8 cellular contexts compared by ENCODE assay signal in the genomic region with DNA sequence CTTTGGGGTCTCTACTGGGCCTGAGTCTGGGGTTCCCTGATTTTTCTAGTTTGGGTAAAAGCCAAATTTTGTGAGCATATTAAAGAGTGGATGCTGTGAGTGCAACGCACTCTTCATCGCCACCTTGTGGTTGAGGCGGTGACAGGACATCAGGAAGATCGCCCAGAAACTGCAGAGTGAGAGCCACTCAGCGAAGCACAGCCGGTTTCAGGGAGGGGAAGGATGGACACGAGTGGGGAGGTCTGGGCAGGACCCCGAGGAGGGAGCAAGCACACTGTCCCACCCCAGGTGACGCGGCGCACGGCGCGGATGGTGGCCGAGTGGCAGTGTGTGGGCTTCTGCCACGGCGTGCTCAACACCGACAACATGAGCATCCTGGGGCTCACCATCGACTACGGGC. TPM values are rescaled to one million over a fixed set of nuclear protein-coding genes. Genes with fewer than 3 reads are reported as not detected.
DNase-seq lines count a peak whose midpoint lies in the region; ATAC-seq and TF ChIP-seq lines count a peak whose summit lies in the region.

No MANE protein-coding gene starts in this region.

- no peaks in the 10 kb centered on the region for H3K27me3 ChIP-seq in tibial artery

- H3K4me3 Mint-ChIP-seq in activated CD8-positive, alpha-beta memory T cell treated with anti-CD3 and anti-CD28 coated beads, Interleukin-2, amount 10 ng/mL, durations not matched to agents 7 days and 5 days, result no peak overlapping the region
- no peak overlapping the region for H3K4me3 Mint-ChIP-seq in nephron

- no peaks in the 10 kb centered on the region for H3K9me3 ChIP-seq in tibial artery

- CTCF ChIA-PET in activated CD8-positive, alpha-beta memory T cell treated with anti-CD3 and anti-CD28 coated beads, Interleukin-2, amount 10 ng/mL, durations not matched to agents 7 days and 5 days (lab: Charles Lee), result interaction anchor here (1.3 to 5.6 kb wide), 3 partner anchors 9 to 60 kb away, joined by 3 to 45 read pairs (median 41); a partner anchor contains a TSS

- peaks cover 22% of the 10 kb centered on the region for H3K36me3 Mint-ChIP-seq in activated CD8-positive, alpha-beta memory T cell treated with anti-CD3 and anti-CD28 coated beads, Interleukin-2, amount 10 ng/mL, durations not matched to agents 7 days and 5 days
- H3K36me3 Mint-ChIP-seq in nephron (ENCODE audit: low read depth), result peaks cover 48% of the 10 kb centered on the region

- H3K4me1 Mint-ChIP-seq in activated CD8-positive, alpha-beta memory T cell treated with anti-CD3 and anti-CD28 coated beads, Interleukin-2, amount 10 ng/mL, durations not matched to agents 7 days and 5 days, result peaks cover 13% of the 10 kb centered on the region
- H3K4me1 Mint-ChIP-seq in nephron, result peaks cover 21% of the 10 kb centered on the region

- ATAC-seq in activated CD8-positive, alpha-beta memory T cell treated with anti-CD3 and anti-CD28 coated beads, Interleukin-2, amount 10 ng/mL, durations not matched to agents 7 days and 5 days, result peak; percentile 77
- no peak for ATAC-seq in GM21381 (IDR thresholded peaks at IDR 0.05; ENCODE audit: unreplicated experiment)

- no peaks in the 10 kb centered on the region for H3K27me3 Mint-ChIP-seq in activated CD8-positive, alpha-beta memory T cell treated with anti-CD3 and anti-CD28 coated beads, Interleukin-2, amount 10 ng/mL, durations not matched to agents 7 days and 5 days
- H3K27me3 Mint-ChIP-seq in nephron (ENCODE audit: low read depth), result no peaks in the 10 kb centered on the region

- TF ChIP-seq POLR2A in erythroblast (IDR thresholded peaks at IDR 0.05; ENCODE audit: low read length), result no peak

- DNase-seq in SIG-M5 treated with dmso at 0.1 percent for 504 hours (lab: John Stamatoyannopoulos, UW; ENCODE audit: unreplicated experiment) (peak; percentile 36), SIG-M5 (lab: John Stamatoyannopoulos, UW) (no peak), NCI-H2171 (lab: John Stamatoyannopoulos, UW) (peak; percentile 46), erythroblast (lab: John Stamatoyannopoulos, UW) (peak; percentile 71 to 83), tibial artery (peak in 1 of 2 donors; percentile 61)
- DNase-seq in activated CD8-positive, alpha-beta memory T cell treated with anti-CD3 and anti-CD28 coated beads, Interleukin-2, amount 10 ng/mL, durations not matched to agents 7 days and 5 days, result peak; percentile 81

- peaks cover 0 to 7% (median 5%) of the 10 kb centered on the region in 4 donors for H3K4me1 ChIP-seq in tibial artery

- H3K27ac Mint-ChIP-seq in activated CD8-positive, alpha-beta memory T cell treated with anti-CD3 and anti-CD28 coated beads, Interleukin-2, amount 10 ng/mL, durations not matched to agents 7 days and 5 days, result peak overlapping the region; percentile 71
- peak overlapping the region in 1 of 3 experiments; percentile 58 for H3K27ac Mint-ChIP-seq in nephron

- peaks cover 34 to 90% (median 60%) of the 10 kb centered on the region in 3 donors for H3K36me3 ChIP-seq in tibial artery

- no peaks in the 10 kb centered on the region for H3K9me3 Mint-ChIP-seq in activated CD8-positive, alpha-beta memory T cell treated with anti-CD3 and anti-CD28 coated beads, Interleukin-2, amount 10 ng/mL, durations not matched to agents 7 days and 5 days (ENCODE audit: low read depth)
- H3K9me3 Mint-ChIP-seq in nephron, result no peaks in the 10 kb centered on the region

- no peak overlapping the region for H3K4me3 ChIP-seq in tibial artery

- no peak overlapping the region for H3K27ac ChIP-seq in tibial artery

- TF ChIP-seq CTCF in nephron (IDR thresholded peaks at IDR 0.05; ENCODE audit: unreplicated experiment in 3 of 3), result peak; percentile 75 to 84 (median 80)
- TF ChIP-seq CTCF in tibial artery (IDR thresholded peaks at IDR 0.05), result peak; percentile 74 to 84

- intact Hi-C loops in tibial artery (cut with DNase I; ENCODE audit: low total_unique reads), result loop anchor here (5.0 kb wide), 2 partner anchors 63 to 283 kb away; no protein-coding TSS in a partner anchor

RNA-seq across cellular contexts. Expression of a gene that starts 9.1 kb away (rescaled TPM):
- total RNA-seq in activated CD8-positive, alpha-beta memory T cell treated with anti-CD3 and anti-CD28 coated beads, Interleukin-2, amount 10 ng/mL, durations not matched to agents 7 days and 5 days, result 10 to 100 TPM; 30.0 to 35.6 TPM

RNA-seq across cellular contexts. Expression of a gene that starts 24.2 kb away (rescaled TPM):
- total RNA-seq in activated CD8-positive, alpha-beta memory T cell treated with anti-CD3 and anti-CD28 coated beads, Interleukin-2, amount 10 ng/mL, durations not matched to agents 7 days and 5 days, result 100 to 1,000 TPM; 141 to 177 TPM

RNA-seq across cellular contexts. Expression of a gene that starts 34.9 kb away (rescaled TPM):
- total RNA-seq in activated CD8-positive, alpha-beta memory T cell treated with anti-CD3 and anti-CD28 coated beads, Interleukin-2, amount 10 ng/mL, durations not matched to agents 7 days and 5 days, result 10 to 100 TPM; 60.9 to 72.0 TPM

RNA-seq across cellular contexts. Expression of a gene that starts 39.4 kb away (rescaled TPM):
- total RNA-seq in activated CD8-positive, alpha-beta memory T cell treated with anti-CD3 and anti-CD28 coated beads, Interleukin-2, amount 10 ng/mL, durations not matched to agents 7 days and 5 days, result 1 to 10 TPM; 1.3 to 1.8 TPM

RNA-seq across cellular contexts. Expression of a gene that starts 41.2 kb away (rescaled TPM):
- 10 to 100 TPM; 75.2 to 96.3 TPM for total RNA-seq in activated CD8-positive, alpha-beta memory T cell treated with anti-CD3 and anti-CD28 coated beads, Interleukin-2, amount 10 ng/mL, durations not matched to agents 7 days and 5 days
